In genomic region chr1:165891461-165891860, GRCh38 we compare ENCODE assay signal across 1 cellular context.
TF ChIP-seq lines count a peak whose summit lies in the region.

No MANE protein-coding gene starts in this region.

TF ChIP-seq in IMR-90, 13 proteins besides CTCF, POLR2A, EP300 and RAD21 (continued from another document):
- TF ChIP-seq, protein P1, sequence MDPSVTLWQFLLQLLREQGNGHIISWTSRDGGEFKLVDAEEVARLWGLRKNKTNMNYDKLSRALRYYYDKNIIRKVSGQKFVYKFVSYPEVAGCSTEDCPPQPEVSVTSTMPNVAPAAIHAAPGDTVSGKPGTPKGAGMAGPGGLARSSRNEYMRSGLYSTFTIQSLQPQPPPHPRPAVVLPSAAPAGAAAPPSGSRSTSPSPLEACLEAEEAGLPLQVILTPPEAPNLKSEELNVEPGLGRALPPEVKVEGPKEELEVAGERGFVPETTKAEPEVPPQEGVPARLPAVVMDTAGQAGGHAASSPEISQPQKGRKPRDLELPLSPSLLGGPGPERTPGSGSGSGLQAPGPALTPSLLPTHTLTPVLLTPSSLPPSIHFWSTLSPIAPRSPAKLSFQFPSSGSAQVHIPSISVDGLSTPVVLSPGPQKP (IDR thresholded peaks at IDR 0.05; ENCODE audit: borderline replicate concordance, low read depth, low read length): no peak
- TF ChIP-seq RCOR1 (IDR thresholded peaks at IDR 0.05; ENCODE audit: insufficient replicate concordance, low read length): no peak
- no peak for TF ChIP-seq CHD1 (IDR thresholded peaks at IDR 0.05; ENCODE audit: low read depth, low read length)
- 0 out of 2 replicates have a peak, but pooled peaks have one; percentile 12 for TF ChIP-seq MAZ (IDR thresholded peaks at IDR 0.05; ENCODE audit: borderline replicate concordance, low read depth, low read length)
- no peak for TF ChIP-seq FOS (IDR thresholded peaks at IDR 0.05; ENCODE audit: low read depth, low read length)
